8 cellular contexts compared by ENCODE assay signal in the genomic region with DNA sequence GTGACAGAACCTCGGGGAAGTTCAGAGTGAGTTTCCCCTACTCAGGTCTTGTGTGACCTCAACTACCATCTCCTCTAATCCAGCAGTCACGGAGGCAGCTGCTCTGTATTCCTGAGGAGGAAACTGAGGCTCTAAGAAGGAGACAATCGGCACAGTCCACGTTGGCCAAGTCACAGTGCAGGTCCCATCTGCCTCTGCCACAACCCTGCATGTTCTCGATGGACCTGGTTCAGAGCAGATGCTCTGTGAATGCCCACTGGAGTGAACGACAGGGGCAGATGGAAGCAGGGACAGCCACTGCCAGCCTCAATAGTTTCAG. TPM values are rescaled to one million over a fixed set of nuclear protein-coding genes. Genes with fewer than 3 reads are reported as not detected.
DNase-seq lines count a peak whose midpoint lies in the region; ATAC-seq and TF ChIP-seq lines count a peak whose summit lies in the region.

No MANE protein-coding gene starts in this region.

- H3K9me3 Mint-ChIP-seq in naive B cell: no peaks in the 10 kb centered on the region

- no peak for ATAC-seq in naive B cell (ENCODE audit: low read depth in 2 of 2)
- ATAC-seq in GM21737 (IDR thresholded peaks at IDR 0.05; ENCODE audit: unreplicated experiment): no peak

- H3K4me1 Mint-ChIP-seq in naive B cell: peaks cover 31 to 53% (median 46%) of the 10 kb centered on the region in 3 donors

- peak overlapping the region; percentile 95 to 99 (median 98) for H3K27ac Mint-ChIP-seq in naive B cell

- no peaks in the 10 kb centered on the region for H3K27me3 ChIP-seq in A673 (replicated peaks; ENCODE audit: insufficient read depth, low read depth, low read length, poor library complexity)
- no peaks in the 10 kb centered on the region for H3K27me3 ChIP-seq in colonic mucosa

- H3K4me3 ChIP-seq in A673 (ENCODE audit: low read depth, low read length, poor library complexity, severe bottlenecking) (peak overlapping the region; percentile 75), colonic mucosa (no peak overlapping the region)

- POLR2A ChIA-PET in A673 (lab: Charles Lee; ENCODE audit: low non-redundant PET): no interaction called here

- H3K9me3 ChIP-seq in A673 (ENCODE audit: low read depth, low read length, poor library complexity, severe bottlenecking) (no peaks in the 10 kb centered on the region), KOPT-K1 (ENCODE audit: insufficient read depth, low read length, poor library complexity, severe bottlenecking) (no peaks in the 10 kb centered on the region), colonic mucosa (no peaks in the 10 kb centered on the region)

- TF ChIP-seq CTCF in A673 (conservative IDR thresholded peaks at IDR 0.05; ENCODE audit: low read depth, low read length): no peak
- no peak for TF ChIP-seq CTCF in colonic mucosa (IDR thresholded peaks at IDR 0.05)

- H3K4me1 ChIP-seq in A673 (ENCODE audit: insufficient read depth, low read length, poor library complexity, severe bottlenecking) (no peaks in the 10 kb centered on the region), colonic mucosa (peaks cover 26% of the 10 kb centered on the region)

- intact Hi-C loops in A673 (cut with micrococcal nuclease; ENCODE audit: unreplicated experiment) (no loop called here), colonic mucosa (cut with DNase I) (no loop called here)

- no peaks in the 10 kb centered on the region for H3K36me3 Mint-ChIP-seq in naive B cell

- CTCF ChIA-PET in A673 (lab: Charles Lee): no interaction called here

- H3K36me3 ChIP-seq in A673 (ENCODE audit: insufficient read depth, low read length, poor library complexity, severe bottlenecking) (no peaks in the 10 kb centered on the region), KOPT-K1 (ENCODE audit: insufficient read depth, low read length) (no peaks in the 10 kb centered on the region), colonic mucosa (no peaks in the 10 kb centered on the region)

- BruUV-seq in A673 (replicated peaks; lab: Mats Ljungman, UMichigan): no TSS peak

- H3K27ac ChIP-seq in A673 (ENCODE audit: low read depth, low read length, poor library complexity, severe bottlenecking) (no peak overlapping the region), KOPT-K1 (ENCODE audit: low read depth, low read length, poor library complexity, severe bottlenecking) (peak overlapping the region; percentile 91), colonic mucosa (peak overlapping the region; percentile 86)

- H3K9ac ChIP-seq in colonic mucosa (ENCODE audit: low read depth in 2 of 2, low read length in 2 of 2): peak overlapping the region; percentile 55 to 80

- H3K27me3 Mint-ChIP-seq in naive B cell: no peaks in the 10 kb centered on the region

- peak overlapping the region; percentile 85 to 95 (median 92) for H3K4me3 Mint-ChIP-seq in naive B cell

- no peak for DNase-seq in A673 (ENCODE audit: low spot score)
- DNase-seq in colonic mucosa: no peak
- DNase-seq in naive B cell: no peak
- no peak for DNase-seq in NCI-H526 (lab: John Stamatoyannopoulos, UW)
- DNase-seq in NCI-H187 treated with DMSO at 0.1 percent for 48 hours (lab: John Stamatoyannopoulos, UW): no peak
- DNase-seq in stimulated activated CD4-positive, alpha-beta T cell treated with anti-CD3 and anti-CD28 coated beads, Interleukin-1b, Interleukin-23, amount 100 ng/mL, for 48 hours: no peak

RNA-seq across cellular contexts. Expression of a gene that starts 0.7 kb away (rescaled TPM):
- total RNA-seq in A673 (2021) (44.2 and 48.7 TPM in 2 replicates), colonic mucosa (100 to 1,000 TPM; 173 to 191 TPM)
- 10 to 100 TPM; 53.2 to 86.1 (median 64.4) TPM for polyA plus RNA-seq in naive B cell (ENCODE audit: low read depth in 6 of 6)
